ENCODE assay signal across 29 cellular contexts in the genomic region with DNA sequence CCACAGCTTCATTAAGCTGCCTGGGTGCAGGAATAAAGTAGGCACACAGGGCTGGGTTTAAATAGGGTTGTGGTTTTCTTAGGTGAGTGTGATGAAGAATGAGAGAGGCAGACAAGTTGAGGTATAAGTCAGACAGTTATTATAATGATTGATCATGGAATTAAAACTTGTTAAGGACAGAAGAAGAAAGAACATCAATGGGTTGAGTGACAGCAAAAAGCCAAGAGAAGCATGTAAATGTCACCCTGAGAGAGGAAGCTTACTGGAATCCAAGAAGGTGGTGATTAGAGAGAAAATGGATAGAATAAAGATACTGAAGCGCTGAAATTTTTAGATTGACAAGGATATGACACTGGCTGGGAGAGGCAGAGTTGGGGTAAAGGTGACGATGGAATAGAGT.
"Had no signal": no experiment of that assay in that cellular context is flagged by ENCODE, and none has a peak within 500 bp of the region (broad histone marks: within the 10 kb centered on the region; RNA-seq: fewer than 3 reads in every experiment).

No MANE protein-coding gene starts in this region.

- H3K4me3 ChIP-seq: MG63 had no signal

- H3K27me3 ChIP-seq: MG63 had no signal

- H3K9me3 ChIP-seq: MG63 had no signal

- DNase-seq: Karpas-422, Kasumi-1, MG63, MV-4-11, NCI-H1048, NCI-H1092, NCI-H1105, NCI-H1105 treated with DMSO at 0.1 percent for 48 hours, NCI-H1417 treated with DMSO at 0.1 percent for 48 hours, NCI-H1436, NCI-H1436 treated with DMSO at 0.1 percent for 48 hours, NCI-H146, NCI-H1694, NCI-H187, NCI-H187 treated with DMSO at 0.1 percent for 48 hours, NCI-H1930, NCI-H2029, NCI-H2029 treated with DMSO at 0.1 percent for 48 hours, NCI-H2081 treated with DMSO at 0.1 percent for 48 hours, NCI-H2107, NCI-H2171, NCI-H2227 treated with DMSO at 0.1 percent for 48 hours, NCI-H226, NCI-H446, NCI-H446 treated with DMSO at 0.1 percent for 48 hours, NCI-H510A, NCI-H510A treated with DMSO at 0.1 percent for 48 hours, NCI-H524, NCI-H524 treated with DMSO at 0.1 percent for 48 hours had no signal

- H3K36me3 ChIP-seq: MG63 had no signal
